In the genomic region with DNA sequence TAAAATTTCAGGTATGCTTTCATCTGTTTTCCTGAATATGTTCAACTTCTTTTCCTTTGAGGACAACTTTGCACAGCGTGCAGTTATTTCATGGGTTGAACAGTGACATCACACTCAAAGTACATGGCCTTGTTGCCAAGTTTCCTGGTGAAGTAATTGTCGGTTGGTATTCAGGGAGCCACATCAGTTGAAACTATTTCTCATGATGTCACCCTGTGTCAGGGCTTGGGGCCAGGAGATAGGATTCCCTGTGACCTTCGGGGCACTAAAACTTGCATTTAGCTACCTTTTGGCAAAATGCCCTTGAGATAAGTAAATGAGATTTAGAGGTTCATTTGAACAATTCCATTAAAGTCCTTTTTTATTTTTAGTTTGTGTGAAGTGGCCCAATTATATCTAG, we compare ENCODE assay signal across 1 cellular context.
TF ChIP-seq lines count a peak whose summit lies in the region.

No MANE protein-coding gene starts in this region.

TF ChIP-seq in HepG2, 621 proteins besides CTCF, POLR2A, EP300 and RAD21 (continued from another document):
- TF ChIP-seq, protein P1, sequence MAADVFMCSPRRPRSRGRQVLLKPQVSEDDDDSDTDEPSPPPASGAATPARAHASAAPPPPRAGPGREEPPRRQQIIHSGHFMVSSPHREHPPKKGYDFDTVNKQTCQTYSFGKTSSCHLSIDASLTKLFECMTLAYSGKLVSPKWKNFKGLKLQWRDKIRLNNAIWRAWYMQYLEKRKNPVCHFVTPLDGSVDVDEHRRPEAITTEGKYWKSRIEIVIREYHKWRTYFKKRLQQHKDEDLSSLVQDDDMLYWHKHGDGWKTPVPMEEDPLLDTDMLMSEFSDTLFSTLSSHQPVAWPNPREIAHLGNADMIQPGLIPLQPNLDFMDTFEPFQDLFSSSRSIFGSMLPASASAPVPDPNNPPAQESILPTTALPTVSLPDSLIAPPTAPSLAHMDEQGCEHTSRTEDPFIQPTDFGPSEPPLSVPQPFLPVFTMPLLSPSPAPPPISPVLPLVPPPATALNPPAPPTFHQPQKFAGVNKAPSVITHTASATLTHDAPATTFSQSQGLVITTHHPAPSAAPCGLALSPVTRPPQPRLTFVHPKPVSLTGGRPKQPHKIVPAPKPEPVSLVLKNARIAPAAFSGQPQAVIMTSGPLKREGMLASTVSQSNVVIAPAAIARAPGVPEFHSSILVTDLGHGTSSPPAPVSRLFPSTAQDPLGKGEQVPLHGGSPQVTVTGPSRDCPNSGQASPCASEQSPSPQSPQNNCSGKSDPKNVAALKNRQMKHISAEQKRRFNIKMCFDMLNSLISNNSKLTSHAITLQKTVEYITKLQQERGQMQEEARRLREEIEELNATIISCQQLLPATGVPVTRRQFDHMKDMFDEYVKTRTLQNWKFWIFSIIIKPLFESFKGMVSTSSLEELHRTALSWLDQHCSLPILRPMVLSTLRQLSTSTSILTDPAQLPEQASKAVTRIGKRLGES (CRISPR knock-in tag; IDR thresholded peaks at IDR 0.05; ENCODE audit: borderline replicate concordance), result no peak
- TF ChIP-seq, protein P2, sequence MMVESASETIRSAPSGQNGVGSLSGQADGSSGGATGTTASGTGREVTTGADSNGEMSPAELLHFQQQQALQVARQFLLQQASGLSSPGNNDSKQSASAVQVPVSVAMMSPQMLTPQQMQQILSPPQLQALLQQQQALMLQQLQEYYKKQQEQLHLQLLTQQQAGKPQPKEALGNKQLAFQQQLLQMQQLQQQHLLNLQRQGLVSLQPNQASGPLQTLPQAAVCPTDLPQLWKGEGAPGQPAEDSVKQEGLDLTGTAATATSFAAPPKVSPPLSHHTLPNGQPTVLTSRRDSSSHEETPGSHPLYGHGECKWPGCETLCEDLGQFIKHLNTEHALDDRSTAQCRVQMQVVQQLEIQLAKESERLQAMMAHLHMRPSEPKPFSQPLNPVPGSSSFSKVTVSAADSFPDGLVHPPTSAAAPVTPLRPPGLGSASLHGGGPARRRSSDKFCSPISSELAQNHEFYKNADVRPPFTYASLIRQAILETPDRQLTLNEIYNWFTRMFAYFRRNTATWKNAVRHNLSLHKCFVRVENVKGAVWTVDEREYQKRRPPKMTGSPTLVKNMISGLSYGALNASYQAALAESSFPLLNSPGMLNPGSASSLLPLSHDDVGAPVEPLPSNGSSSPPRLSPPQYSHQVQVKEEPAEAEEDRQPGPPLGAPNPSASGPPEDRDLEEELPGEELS (CRISPR knock-in tag; IDR thresholded peaks at IDR 0.05), result no peak
- TF ChIP-seq ZNF577 (CRISPR knock-in tag; IDR thresholded peaks at IDR 0.05; ENCODE audit: borderline replicate concordance, low read depth) (no peak), CERS6 (CRISPR knock-in tag; IDR thresholded peaks at IDR 0.05) (no peak)
